In the genomic region with DNA sequence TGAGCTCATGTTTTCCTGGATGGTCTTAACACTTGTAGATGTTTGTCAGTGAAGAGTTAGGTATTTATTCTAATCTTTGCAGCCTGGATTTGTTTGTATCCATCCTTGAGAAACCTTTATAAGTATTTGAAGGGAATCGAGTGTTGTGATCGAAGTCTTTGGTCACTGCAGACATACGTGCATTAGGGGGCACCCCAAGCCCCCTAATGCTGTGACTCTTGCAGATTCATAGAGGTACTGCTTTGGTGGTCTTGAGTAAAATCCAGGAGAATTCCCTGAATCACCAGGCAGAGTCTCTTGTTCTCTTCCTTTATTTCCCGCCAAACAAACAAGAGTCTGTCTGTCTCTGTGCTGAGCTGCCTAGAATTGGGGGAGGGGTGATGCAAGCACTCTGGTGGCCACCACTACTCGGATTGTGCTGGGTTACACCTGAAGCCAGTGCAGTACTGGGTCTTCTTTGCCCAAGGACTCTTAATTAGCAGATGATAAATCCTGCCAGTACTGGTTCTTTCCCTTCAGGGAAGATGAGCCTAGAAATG, we compare ENCODE assay signal across 27 cellular contexts.
"Had no signal": no experiment of that assay in that cellular context is flagged by ENCODE, and none has a peak within 500 bp of the region (broad histone marks: within the 10 kb centered on the region; RNA-seq: fewer than 3 reads in every experiment).

No MANE protein-coding gene starts in this region.

- H3K27me3 Mint-ChIP-seq: activated CD4-positive, alpha-beta T cell treated with anti-CD3 and anti-CD28 coated beads for 36 hours; activated CD4-positive, alpha-beta T cell treated with anti-CD3 and anti-CD28 coated beads, Interleukin-2, amount 10 ng/mL, durations not matched to agents 7 days and 5 days; activated naive CD4-positive, alpha-beta T cell treated with anti-CD3 and anti-CD28 coated beads, Interleukin-2, amount 50 U/mL, for 24 hours; activated naive CD8-positive, alpha-beta T cell treated with anti-CD3 and anti-CD28 coated beads, Interleukin-2, amount 10 ng/mL, durations not matched to agents 7 days and 5 days; activated T-cell treated with anti-CD3 and anti-CD28 coated beads, Interleukin-2, amount 50 U/mL, for 24 hours had no signal

- H3K9me3 Mint-ChIP-seq: activated CD4-positive, alpha-beta T cell treated with anti-CD3 and anti-CD28 coated beads, Interleukin-2, amount 10 ng/mL, durations not matched to agents 7 days and 5 days; activated naive CD8-positive, alpha-beta T cell treated with anti-CD3 and anti-CD28 coated beads, Interleukin-2, amount 10 ng/mL, durations not matched to agents 7 days and 5 days; activated T-helper 2 cell treated with anti-CD3 and anti-CD28 coated beads, Interferon-gamma antibody, Interleukin-2, Interleukin-4, amounts not matched to agents 10 μg/mL and 5 μg/mL and 100 μg/mL, durations not matched to agents 14 hours and 24 hours and 36 hours had no signal

- H3K27me3 ChIP-seq: body of pancreas, breast epithelium had no signal

- DNase-seq: activated CD4-positive, alpha-beta T cell treated with anti-CD3 and anti-CD28 coated beads for 36 hours; activated CD4-positive, alpha-beta T cell treated with anti-CD3 and anti-CD28 coated beads, Interleukin-2, amount 10 ng/mL, durations not matched to agents 7 days and 5 days; activated CD4-positive, alpha-beta T cell treated with anti-CD3 and anti-CD28 coated beads, Interleukin-2, amount 50 U/mL, for 48 hours; activated CD8-positive, alpha-beta T cell treated with anti-CD3 and anti-CD28 coated beads, Interleukin-2, amount 10 ng/mL, durations not matched to agents 7 days and 5 days; activated gamma-delta T cell; activated naive CD4-positive, alpha-beta T cell treated with Interleukin-2 at 50 U/mL for 16 hours; activated naive CD8-positive, alpha-beta T cell treated with anti-CD3 and anti-CD28 coated beads, Interleukin-2, amount 10 ng/mL, durations not matched to agents 7 days and 5 days; activated T-cell treated with anti-CD3 and anti-CD28 coated beads, Interleukin-2, amount 50 U/mL, for 24 hours; body of pancreas; NCI-H1092 treated with DMSO at 0.1 percent for 48 hours; NCI-H1417; NCI-H146; NCI-H187; NCI-H2029 treated with DMSO at 0.1 percent for 48 hours; NCI-H2107; NCI-H2171; NCI-H510A; NCI-H526; NCI-H748 treated with DMSO at 0.1 percent for 48 hours; NK-92 treated with Interleukin-12 subunit alpha and Interleukin-12 subunit beta, amount 100 ng/mL, for 24 hours; PC-9; Right ventricle myocardium superior had no signal

- H3K9me3 ChIP-seq: body of pancreas had no signal

- H3K9ac ChIP-seq: KMS-11 had no signal

- H3K4me3 Mint-ChIP-seq: activated CD4-positive, alpha-beta T cell treated with anti-CD3 and anti-CD28 coated beads for 36 hours; activated CD4-positive, alpha-beta T cell treated with anti-CD3 and anti-CD28 coated beads, Interleukin-2, amount 10 ng/mL, durations not matched to agents 7 days and 5 days; activated CD8-positive, alpha-beta T cell treated with anti-CD3 and anti-CD28 coated beads, Interleukin-2, amount 10 ng/mL, durations not matched to agents 7 days and 5 days; activated naive CD4-positive, alpha-beta T cell treated with anti-CD3 and anti-CD28 coated beads, Interleukin-2, amount 50 U/mL, for 24 hours; activated naive CD8-positive, alpha-beta T cell treated with anti-CD3 and anti-CD28 coated beads, Interleukin-2, amount 10 ng/mL, durations not matched to agents 7 days and 5 days; activated T-cell treated with anti-CD3 and anti-CD28 coated beads, Interleukin-2, amount 50 U/mL, for 24 hours had no signal

- H3K4me1 ChIP-seq: body of pancreas, breast epithelium had no signal

- H3K4me2 ChIP-seq: KMS-11, PC-9 had no signal

- H3K4me3 ChIP-seq: body of pancreas, breast epithelium, PC-9, SK-N-MC had no signal

- H3K27ac ChIP-seq: body of pancreas, breast epithelium, KMS-11, PC-9, SK-N-MC had no signal

- H3K27ac Mint-ChIP-seq: activated CD4-positive, alpha-beta T cell treated with anti-CD3 and anti-CD28 coated beads for 36 hours; activated CD4-positive, alpha-beta T cell treated with anti-CD3 and anti-CD28 coated beads, Interleukin-2, amount 10 ng/mL, durations not matched to agents 7 days and 5 days; activated CD8-positive, alpha-beta T cell treated with anti-CD3 and anti-CD28 coated beads, Interleukin-2, amount 10 ng/mL, durations not matched to agents 7 days and 5 days; activated naive CD4-positive, alpha-beta T cell treated with anti-CD3 and anti-CD28 coated beads, Interleukin-2, amount 50 U/mL, for 24 hours; activated naive CD8-positive, alpha-beta T cell treated with anti-CD3 and anti-CD28 coated beads, Interleukin-2, amount 10 ng/mL, durations not matched to agents 7 days and 5 days; activated T-cell treated with anti-CD3 and anti-CD28 coated beads, Interleukin-2, amount 50 U/mL, for 24 hours; activated T-helper 2 cell treated with anti-CD3 and anti-CD28 coated beads, Interferon-gamma antibody, Interleukin-2, Interleukin-4, amounts not matched to agents 10 μg/mL and 5 μg/mL and 100 μg/mL, durations not matched to agents 14 hours and 24 hours and 36 hours had no signal

- H3K36me3 Mint-ChIP-seq: activated naive CD4-positive, alpha-beta T cell treated with anti-CD3 and anti-CD28 coated beads, Interleukin-2, amount 50 U/mL, for 24 hours; activated naive CD8-positive, alpha-beta T cell treated with anti-CD3 and anti-CD28 coated beads, Interleukin-2, amount 10 ng/mL, durations not matched to agents 7 days and 5 days had no signal

- H3K36me3 ChIP-seq: breast epithelium had no signal

- H3K4me1 Mint-ChIP-seq: activated CD4-positive, alpha-beta T cell treated with anti-CD3 and anti-CD28 coated beads for 36 hours; activated CD4-positive, alpha-beta T cell treated with anti-CD3 and anti-CD28 coated beads, Interleukin-2, amount 10 ng/mL, durations not matched to agents 7 days and 5 days; activated naive CD4-positive, alpha-beta T cell treated with anti-CD3 and anti-CD28 coated beads, Interleukin-2, amount 50 U/mL, for 24 hours; activated naive CD8-positive, alpha-beta T cell treated with anti-CD3 and anti-CD28 coated beads, Interleukin-2, amount 10 ng/mL, durations not matched to agents 7 days and 5 days had no signal

- H2AFZ ChIP-seq: PC-9 had no signal
